In the genomic region with DNA sequence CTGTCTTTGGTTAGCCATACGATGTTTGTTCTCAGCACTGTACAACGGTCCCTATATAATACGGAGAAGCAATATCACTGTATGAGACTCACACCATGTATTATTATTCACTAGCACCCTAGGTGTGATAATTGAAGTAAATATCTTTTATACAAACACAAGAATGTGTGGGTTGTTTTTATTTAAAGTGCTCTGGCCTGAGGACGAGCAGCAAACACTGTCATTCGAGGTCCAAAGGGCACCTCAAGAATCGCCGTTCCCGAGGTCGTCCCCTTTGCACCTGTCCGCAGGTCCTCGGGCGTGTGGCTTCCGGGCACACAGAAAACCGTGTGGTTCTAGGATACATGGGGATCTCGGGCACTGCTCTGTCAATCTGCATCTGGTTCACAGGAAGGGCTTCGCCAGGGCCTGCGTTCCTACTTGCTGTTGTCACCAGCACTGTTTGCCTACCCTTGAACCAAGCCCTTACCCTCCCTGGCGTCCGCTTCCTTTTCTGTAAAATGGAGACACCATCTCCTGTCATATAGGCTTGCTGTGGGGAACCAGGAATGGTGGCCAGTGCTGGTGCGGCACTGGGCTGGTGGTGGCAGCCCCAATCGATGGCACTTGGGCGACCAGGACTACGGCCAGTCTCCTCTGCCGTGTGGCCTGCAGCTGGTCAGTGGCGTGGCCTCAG, we compare ENCODE assay signal across 25 cellular contexts. TPM values are rescaled to one million over a fixed set of nuclear protein-coding genes. Genes with fewer than 3 reads are reported as not detected.
A peak's percentile ranks its signal among the peaks of the same experiment; 100 is the strongest.
DNase-seq lines count a peak whose midpoint lies in the region; ATAC-seq, FAIRE-seq and TF ChIP-seq lines count a peak whose summit lies in the region.
"Had no signal": no experiment of that assay in that cellular context is flagged by ENCODE, and none has a peak within 500 bp of the region (broad histone marks: within the 10 kb centered on the region; RNA-seq: fewer than 3 reads in every experiment).

No MANE protein-coding gene starts in this region.

- H3K4me1 ChIP-seq in GM12878 (ENCODE audit: control insufficient read depth, insufficient read depth, low read length) = no peaks in the 10 kb centered on the region
- peaks cover 0 to 21% (median 8%) of the 10 kb centered on the region in 4 donors for H3K4me1 ChIP-seq in liver (ENCODE audit: control insufficient read depth in 4 of 4, insufficient read depth in 4 of 4, low read length in 3 of 4)
- H3K4me1 ChIP-seq: SJSA1 had no signal

- POLR2A ChIA-PET in GM12878 (lab: Charles Lee) = interaction anchor here (0.6 kb wide), 1 partner anchor 544 kb away, joined by 6 read pairs; no protein-coding TSS in a partner anchor

- no peak overlapping the region for H3K4me3 ChIP-seq in GM12878
- no peak overlapping the region for H3K4me3 ChIP-seq in liver (ENCODE audit: low read depth in 1 of 3, low read length in 3 of 3)
- H3K4me3 ChIP-seq: GM23338, SJSA1 had no signal

- H3K27me3 ChIP-seq in GM12878 (replicated peaks in 1 of 2; ENCODE audit: control insufficient read depth in 2 of 2, insufficient read depth in 2 of 2, low read length in 1 of 2) (no peaks in the 10 kb centered on the region), liver (ENCODE audit: control insufficient read depth in 4 of 4, insufficient read depth in 4 of 4, low read length in 3 of 4) (no peaks in the 10 kb centered on the region)
- H3K27me3 ChIP-seq: SJSA1 had no signal

- H3K9ac ChIP-seq in GM12878 (ENCODE audit: control insufficient read depth, insufficient read depth, low read length) (no peak overlapping the region), liver (ENCODE audit: low read depth in 1 of 2, low read length in 2 of 2) (no peak overlapping the region)

- peaks cover 12% of the 10 kb centered on the region for H3K4me1 Mint-ChIP-seq in type B pancreatic cell (ENCODE audit: unreplicated experiment)
- H3K4me1 Mint-ChIP-seq: IgD-negative memory B cell had no signal

- no peaks in the 10 kb centered on the region for H3K36me3 ChIP-seq in GM12878 (ENCODE audit: control insufficient read depth in 2 of 2, insufficient read depth in 2 of 2, low read length in 1 of 2)
- no peaks in the 10 kb centered on the region for H3K36me3 ChIP-seq in liver (ENCODE audit: control insufficient read depth in 4 of 4, insufficient read depth in 3 of 4, low read depth in 1 of 4, low read length in 3 of 4)
- H3K36me3 ChIP-seq: SJSA1 had no signal

- 74% methylated on average over 25 of the region's 25 CpGs for WGBS in GM12878 (ENCODE audit: insufficient coverage, insufficient replicate concordance, low lambda C conversion rate, missing lambda C conversion rate)
- 57% methylated on average over 25 of the region's 25 CpGs for WGBS in liver

- no peaks in the 10 kb centered on the region for H3K27me3 Mint-ChIP-seq in type B pancreatic cell
- H3K27me3 Mint-ChIP-seq: IgD-negative memory B cell had no signal

- CTCF ChIA-PET in GM12878 (lab: Yijun Ruan, JAX) = no interaction called here

- no peak overlapping the region for H3K4me3 Mint-ChIP-seq in type B pancreatic cell
- H3K4me3 Mint-ChIP-seq: GM23338, IgD-negative memory B cell had no signal

- in situ Hi-C loops in GM12878 (cut with MboI) = loop anchor here (25.0 kb wide), 1 partner anchor 896 kb away; the partner anchor contains the start of gene COL26A1

- DNase-seq in NCI-H146 (lab: John Stamatoyannopoulos, UW) (peak; percentile 19), NCI-H146 treated with DMSO at 0.1 percent for 48 hours (lab: John Stamatoyannopoulos, UW; ENCODE audit: unreplicated experiment) (no peak), GM12878 (ENCODE audit: low read depth, low spot score) (no peak), type B pancreatic cell (ENCODE audit: extremely low spot score, unreplicated experiment) (no peak), COLO668 (lab: John Stamatoyannopoulos, UW; ENCODE audit: unreplicated experiment) (no peak), GM19239 (ENCODE audit: insufficient read length, low spot score) (no peak)
- DNase-seq: 8988T, AML-193, DMS79 treated with DMSO at 0.1 percent for 48 hours, Karpas-422, NCI-H1105 treated with DMSO at 0.1 percent for 48 hours, NCI-H1694 treated with DMSO at 0.1 percent for 48 hours, NCI-H2081 treated with DMSO at 0.1 percent for 48 hours, NCI-H2171 treated with DMSO at 0.1 percent for 48 hours, NCI-H524 treated with DMSO at 0.1 percent for 48 hours had no signal

- RAD21 ChIA-PET in GM12878 (lab: Charles Lee; ENCODE audit: unreplicated experiment) = no interaction called here

- H4K20me1 ChIP-seq in GM12878 (ENCODE audit: control insufficient read depth, insufficient read depth) = no peaks in the 10 kb centered on the region

- no peaks in the 10 kb centered on the region for H3K79me2 ChIP-seq in GM12878 (ENCODE audit: control insufficient read depth, insufficient read depth, low read length)

- H3K27ac ChIP-seq in GM12878 (ENCODE audit: control insufficient read depth, insufficient read depth) (no peak overlapping the region), liver (ENCODE audit: low read depth in 1 of 2, low read length in 2 of 2) (peak overlapping the region; percentile 40 to 64)
- H3K27ac ChIP-seq: C4-2B, SJSA1 had no signal

- TF ChIP-seq RAD21 in GM12878 (IDR thresholded peaks at IDR 0.05; ENCODE audit: insufficient read depth, low read depth, low read length) (no peak), liver (IDR thresholded peaks at IDR 0.05) (no peak)

- peak overlapping the region; percentile 41 for H3K27ac Mint-ChIP-seq in type B pancreatic cell
- H3K27ac Mint-ChIP-seq: GM23338, IgD-negative memory B cell had no signal

- no peak overlapping the region for H3K4me2 ChIP-seq in GM12878 (ENCODE audit: control insufficient read depth, insufficient read depth)
- H3K4me2 ChIP-seq: GM23338 had no signal

- TF ChIP-seq POLR2A in GM12878 (IDR thresholded peaks at IDR 0.05; ENCODE audit: low read depth, low read length) = peak; percentile 31; the same call in 1 of the 2 replicates

- TF ChIP-seq EP300 in GM12878 (IDR thresholded peaks at IDR 0.05; ENCODE audit: borderline replicate concordance in 1 of 2, control insufficient read depth in 1 of 2, low read depth in 2 of 2, low read length in 2 of 2) = no peak

- peaks cover 4% of the 10 kb centered on the region for H3K36me3 Mint-ChIP-seq in type B pancreatic cell
- H3K36me3 Mint-ChIP-seq: IgD-negative memory B cell had no signal

- no peaks in the 10 kb centered on the region for H3K9me3 Mint-ChIP-seq in type B pancreatic cell
- H3K9me3 Mint-ChIP-seq: GM23338 had no signal

- FAIRE-seq in GM12878 (lab: Jason Lieb, UNC) (no peak), GM19239 (lab: Jason Lieb, UNC) (no peak)
- FAIRE-seq: GM12891, HTR-8/SVneo had no signal

- intact Hi-C loops in GM12878 (cut with micrococcal nuclease; ENCODE audit: unreplicated experiment) = no loop called here

- H3K9me3 ChIP-seq in GM12878 (replicated peaks; ENCODE audit: control insufficient read depth, insufficient read depth, low read length) (no peaks in the 10 kb centered on the region), liver (ENCODE audit: control insufficient read depth in 4 of 4, low read length in 3 of 4) (no peaks in the 10 kb centered on the region)
- H3K9me3 ChIP-seq: SJSA1 had no signal

- no TSS peak for BruUV-seq in GM12878 (replicated peaks; lab: Mats Ljungman, UMichigan)

- ATAC-seq in GM12878 = no peak
- ATAC-seq in HG03139 (IDR thresholded peaks at IDR 0.05; ENCODE audit: unreplicated experiment) = no peak
- ATAC-seq: GM23338, HCT116, Panc1 had no signal

- SMC1A ChIA-PET in GM12878 (lab: Charles Lee; ENCODE audit: uncharacterized antibody, unreplicated experiment) = no interaction called here

- TF ChIP-seq CTCF in GM12878 (IDR thresholded peaks at IDR 0.05 in 2 of 3, conservative IDR thresholded peaks at IDR 0.05 in 1 of 3; ENCODE audit: control insufficient read depth in 2 of 3, extremely low read depth in 1 of 3, insufficient read depth in 1 of 3, low read depth in 3 of 3, low read length in 3 of 3) (no peak), liver (IDR thresholded peaks at IDR 0.05; ENCODE audit: low read depth, low read length, missing input control) (no peak), type B pancreatic cell (conservative IDR thresholded peaks at IDR 0.05) (no peak)

- H2AFZ ChIP-seq in GM12878 (ENCODE audit: control insufficient read depth, low read depth, low read length) = no peak overlapping the region
- H2AFZ ChIP-seq: GM23338 had no signal

TF ChIP-seq in GM12878, 131 proteins besides CTCF, POLR2A, EP300 and RAD21 (continues in another document):
- no peak for TF ChIP-seq EGR1 (IDR thresholded peaks at IDR 0.05; ENCODE audit: borderline replicate concordance in 1 of 2, low read depth in 2 of 2, low read length in 2 of 2)
- no peak for TF ChIP-seq NFYA (IDR thresholded peaks at IDR 0.05; ENCODE audit: borderline replicate concordance, low read depth, low read length)
- no peak for TF ChIP-seq CBX3 (IDR thresholded peaks at IDR 0.05; ENCODE audit: borderline replicate concordance, low read depth)
- no peak for TF ChIP-seq RUNX3 (IDR thresholded peaks at IDR 0.05; ENCODE audit: low read length)

TF ChIP-seq in liver, 16 proteins besides CTCF, POLR2A, EP300 and RAD21 (continues in another document):
- peak; percentile 56 for TF ChIP-seq HNF4G (IDR thresholded peaks at IDR 0.05)
- TF ChIP-seq, protein P1, sequence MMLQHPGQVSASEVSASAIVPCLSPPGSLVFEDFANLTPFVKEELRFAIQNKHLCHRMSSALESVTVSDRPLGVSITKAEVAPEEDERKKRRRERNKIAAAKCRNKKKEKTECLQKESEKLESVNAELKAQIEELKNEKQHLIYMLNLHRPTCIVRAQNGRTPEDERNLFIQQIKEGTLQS (IDR thresholded peaks at IDR 0.05) = no peak
- no peak for TF ChIP-seq TAF1 (conservative IDR thresholded peaks at IDR 0.05)
- TF ChIP-seq RXRA (IDR thresholded peaks at IDR 0.05) = peak; percentile 80 to 90
- TF ChIP-seq FOXA2 (IDR thresholded peaks at IDR 0.05) = no peak

RNA-seq across cellular contexts. Expression of gene SH2B2, which starts 28.5 kb away (rescaled TPM):
- total RNA-seq in GM12878 (2013; cell fraction: nucleolus; rRNA removed) = 23.0 and 36.2 TPM in 2 replicates
- total RNA-seq in GM12878 (2014; rRNA removed) (17.7 and 29.7 TPM in 2 replicates), GM12878 (2014; rRNA removed; fragmentation: Illumina TruSeq; extraction: Trizol) (6.2 and 7.4 TPM in 2 replicates), GM12878 (2021) (54.1 and 55.1 TPM in 2 replicates), liver (1 to 10 TPM; 1.0 to 1.4 TPM), type B pancreatic cell (ENCODE audit: low replicate concordance) (9.5 and 15.5 TPM in 2 replicates)
- 4.9 TPM for polyA plus RNA-seq in GM12878 (2011; ENCODE audit: low read depth)
- polyA plus RNA-seq in GM12878 (2011; rRNA removed) (4.4 and 6.1 TPM in 2 replicates), GM12878 (2014; fragmentation: Illumina TruSeq; extraction: Trizol) (1.2 and 6.7 TPM in 2 replicates), GM12878 (2014; fragmentation: Nextera tagmentation; extraction: Ambion mirVana) (under 1 TPM in 1 of 2 experiments, not detected in 1; 0.13 TPM), GM12878 (2014; rRNA removed) (30.6 and 37.2 TPM in 2 replicates), GM12878 (2016; fragmentation: Nextera tagmentation; extraction: Ambion mirVana) (10 to 100 TPM in 1 of 2 experiments, 1 to 10 TPM in 1; 1.4 to 24.6 TPM), liver (under 1 TPM in 1 of 2 donors, not detected in 1; 0.65 TPM)
- polyA plus RNA-seq in GM12878 (2011; cell fraction: cytosol; rRNA removed) = 11.5 and 16.0 TPM in 2 replicates
- 10.7 and 19.6 TPM in 2 replicates for polyA plus RNA-seq in GM12878 (2011; cell fraction: nucleus; rRNA removed)
- polyA plus RNA-seq in GM12878 (2012) = 28.7 and 31.7 TPM in 2 replicates
- 9.5 and 10.2 TPM in 2 replicates for polyA minus RNA-seq in GM12878 (2011; rRNA and poly(A)+ RNA removed)
- 9.9 and 12.2 TPM in 2 replicates for polyA minus RNA-seq in GM12878 (2011; cell fraction: cytosol; rRNA and poly(A)+ RNA removed)
- 3.9 and 7.9 TPM in 2 replicates for polyA minus RNA-seq in GM12878 (2011; cell fraction: nucleus; rRNA and poly(A)+ RNA removed)
